Comparison of ENCODE assay signal across 34 cellular contexts in genomic region chr2:179538406-179538805, GRCh38.
DNase-seq lines count a peak whose midpoint lies in the region; ATAC-seq, FAIRE-seq and TF ChIP-seq lines count a peak whose summit lies in the region.
"Had no signal": no experiment of that assay in that cellular context is flagged by ENCODE, and none has a peak within 500 bp of the region (broad histone marks: within the 10 kb centered on the region; RNA-seq: fewer than 3 reads in every experiment).

No MANE protein-coding gene starts in this region.

- H3K27me3 ChIP-seq in astrocyte (ENCODE audit: insufficient read depth, low read length): no peaks in the 10 kb centered on the region
- H3K27me3 ChIP-seq: esophagus muscularis mucosa, left lung, Peyer's patch, spleen, uterus had no signal

- H3K9ac ChIP-seq in astrocyte (ENCODE audit: low read length): no peak overlapping the region

- H3K36me3 Mint-ChIP-seq in astrocyte (ENCODE audit: low read depth, unreplicated experiment): peaks cover 2% of the 10 kb centered on the region
- H3K36me3 Mint-ChIP-seq in activated T-cell treated with anti-CD3 and anti-CD28 coated beads, Interleukin-2, amount 50 U/mL, for 24 hours (ENCODE audit: low read depth): no peaks in the 10 kb centered on the region
- H3K36me3 Mint-ChIP-seq: activated naive CD8-positive, alpha-beta T cell treated with anti-CD3 and anti-CD28 coated beads, Interleukin-2, amount 10 ng/mL, durations not matched to agents 7 days and 5 days; CD14-positive monocyte had no signal

- no peaks in the 10 kb centered on the region for H4K20me1 ChIP-seq in astrocyte (ENCODE audit: insufficient read depth, low read length)

- no peaks in the 10 kb centered on the region for H3K79me2 ChIP-seq in astrocyte (ENCODE audit: insufficient read depth, low read length)

- H3K4me3 ChIP-seq in astrocyte (ENCODE audit: insufficient read depth, low read depth, low read length) (no peak overlapping the region), fibroblast of pulmonary artery (replicated peaks; ENCODE audit: low read depth, low read length) (no peak overlapping the region)
- H3K4me3 ChIP-seq: esophagus muscularis mucosa, GM12878, left lung, Peyer's patch, spleen, uterus had no signal

- no peak for FAIRE-seq in astrocyte (lab: Jason Lieb, UNC)
- FAIRE-seq: GM12878, GM19239 had no signal

- no peak overlapping the region for H2AFZ ChIP-seq in astrocyte (ENCODE audit: low read depth, low read length)

- no peak overlapping the region for H3K4me2 ChIP-seq in astrocyte (ENCODE audit: low read length)

- H3K4me1 Mint-ChIP-seq in astrocyte (ENCODE audit: low read depth, unreplicated experiment): no peaks in the 10 kb centered on the region
- H3K4me1 Mint-ChIP-seq in activated T-cell treated with anti-CD3 and anti-CD28 coated beads, Interleukin-2, amount 50 U/mL, for 24 hours (ENCODE audit: low read depth): no peaks in the 10 kb centered on the region
- H3K4me1 Mint-ChIP-seq: activated naive CD8-positive, alpha-beta T cell treated with anti-CD3 and anti-CD28 coated beads, Interleukin-2, amount 10 ng/mL, durations not matched to agents 7 days and 5 days; CD14-positive monocyte had no signal

- no peak overlapping the region for H3K27ac ChIP-seq in astrocyte (ENCODE audit: low read depth, low read length)
- H3K27ac ChIP-seq: esophagus muscularis mucosa, left lung, Peyer's patch, spleen, uterus had no signal

- no peak overlapping the region for H3K4me3 Mint-ChIP-seq in astrocyte (ENCODE audit: unreplicated experiment)
- H3K4me3 Mint-ChIP-seq in activated T-cell treated with anti-CD3 and anti-CD28 coated beads, Interleukin-2, amount 50 U/mL, for 24 hours: no peak overlapping the region
- H3K4me3 Mint-ChIP-seq: activated naive CD8-positive, alpha-beta T cell treated with anti-CD3 and anti-CD28 coated beads, Interleukin-2, amount 10 ng/mL, durations not matched to agents 7 days and 5 days; CD14-positive monocyte; endodermal cell; stimulated activated naive CD8-positive, alpha-beta T cell treated with anti-CD3 and anti-CD28 coated beads, Interleukin-15, Interleukin-2, amounts not matched to agents 100 ng/mL and 50 ng/mL, for 24 hours had no signal

- no peaks in the 10 kb centered on the region for H3K36me3 ChIP-seq in astrocyte (ENCODE audit: insufficient read depth, low read length)
- H3K36me3 ChIP-seq: esophagus muscularis mucosa, left lung, Peyer's patch, spleen, uterus had no signal

- peak; percentile 7 for DNase-seq in AG08396 (ENCODE audit: low spot score)
- peak; percentile 48 for DNase-seq in HS-5 (ENCODE audit: low read depth)
- DNase-seq in astrocyte (ENCODE audit: low read depth): peak; percentile 18
- DNase-seq in fibroblast of pulmonary artery (ENCODE audit: low read depth): peak; percentile 3
- DNase-seq in left ventricle myocardium superior: no peak
- DNase-seq in T-helper 2 cell: no peak
- no peak for DNase-seq in activated T-cell treated with anti-CD3 and anti-CD28 coated beads, Interleukin-2, amount 50 U/mL, for 24 hours
- no peak for DNase-seq in dedifferentiated amniotic fluid mesenchymal stem cell (ENCODE audit: extremely low spot score)
- DNase-seq: 8988T; activated CD4-positive, CD25-positive, alpha-beta regulatory T cell; activated gamma-delta T cell treated with Interleukin-2 at 50 U/mL for 16 hours; activated naive CD8-positive, alpha-beta T cell treated with anti-CD3 and anti-CD28 coated beads, Interleukin-2, amount 10 ng/mL, durations not matched to agents 7 days and 5 days; activated T-cell treated with anti-CD3 and anti-CD28 coated beads, Interleukin-2, amount 50 U/mL, for 48 hours; Calu3; central memory CD4-positive, alpha-beta T cell; dermis blood vessel endothelial cell; endodermal cell; KBM-7; left lung; MM.1S; NCI-H2029; NCI-H69; Peyer's patch; posterior cingulate gyrus; right cardiac atrium; SIG-M5; spleen; stimulated activated CD4-positive, alpha-beta T cell treated with anti-CD3 and anti-CD28 coated beads, Interleukin-2, amount 100 ng/mL, for 24 hours; uterus had no signal

- H3K9me3 Mint-ChIP-seq in astrocyte (ENCODE audit: unreplicated experiment): no peaks in the 10 kb centered on the region
- no peaks in the 10 kb centered on the region for H3K9me3 Mint-ChIP-seq in activated T-cell treated with anti-CD3 and anti-CD28 coated beads, Interleukin-2, amount 50 U/mL, for 24 hours

- no peaks in the 10 kb centered on the region for H3K27me3 Mint-ChIP-seq in astrocyte (ENCODE audit: low read depth, unreplicated experiment)
- no peaks in the 10 kb centered on the region for H3K27me3 Mint-ChIP-seq in activated T-cell treated with anti-CD3 and anti-CD28 coated beads, Interleukin-2, amount 50 U/mL, for 24 hours
- H3K27me3 Mint-ChIP-seq: activated naive CD8-positive, alpha-beta T cell treated with anti-CD3 and anti-CD28 coated beads, Interleukin-2, amount 10 ng/mL, durations not matched to agents 7 days and 5 days; stimulated activated naive CD8-positive, alpha-beta T cell treated with anti-CD3 and anti-CD28 coated beads, Interleukin-15, Interleukin-2, amounts not matched to agents 100 ng/mL and 50 ng/mL, for 24 hours had no signal

- H3K27ac Mint-ChIP-seq in astrocyte (ENCODE audit: unreplicated experiment): no peak overlapping the region
- H3K27ac Mint-ChIP-seq in activated T-cell treated with anti-CD3 and anti-CD28 coated beads, Interleukin-2, amount 50 U/mL, for 24 hours: no peak overlapping the region
- H3K27ac Mint-ChIP-seq: activated naive CD8-positive, alpha-beta T cell treated with anti-CD3 and anti-CD28 coated beads, Interleukin-2, amount 10 ng/mL, durations not matched to agents 7 days and 5 days; CD14-positive monocyte; endodermal cell; stimulated activated naive CD8-positive, alpha-beta T cell treated with anti-CD3 and anti-CD28 coated beads, Interleukin-15, Interleukin-2, amounts not matched to agents 100 ng/mL and 50 ng/mL, for 24 hours had no signal

- intact Hi-C loops in left ventricle myocardium superior (cut with micrococcal nuclease): no loop called here

- TF ChIP-seq CTCF in astrocyte (IDR thresholded peaks at IDR 0.05; ENCODE audit: insufficient read depth, low read depth, low read length) (no peak), fibroblast of pulmonary artery (IDR thresholded peaks at IDR 0.05; ENCODE audit: low read length, missing control alignments) (no peak)

- no peak for ATAC-seq in left ventricle myocardium superior
- ATAC-seq: GM12878, left lung, right cardiac atrium had no signal

- H3K9me3 ChIP-seq in astrocyte (ENCODE audit: insufficient read depth, low read depth, low read length): no peaks in the 10 kb centered on the region
- H3K9me3 ChIP-seq: uterus had no signal

- no peaks in the 10 kb centered on the region for H3K4me1 ChIP-seq in astrocyte (ENCODE audit: insufficient read depth, low read length)
- H3K4me1 ChIP-seq: esophagus muscularis mucosa, Peyer's patch, spleen, uterus had no signal

Comparison
In these comparisons a context has a peak if more than half of its experiments do, and no peak if none do; other contexts are left out.
1. DNase-seq: peak in AG08396 (single experiment), HS-5 (single experiment), astrocyte (single experiment) and fibroblast of pulmonary artery (single experiment); none in left ventricle myocardium superior (single experiment), T-helper 2 cell (0 of 5), activated T-cell treated with anti-CD3 and anti-CD28 coated beads, Interleukin-2, amount 50 U/mL, for 24 hours (single experiment) and dedifferentiated amniotic fluid mesenchymal stem cell (single experiment).